In genomic region chr19:33248553-33248953, GRCh38 we compare ENCODE assay signal across 35 cellular contexts. TPM values are rescaled to one million over a fixed set of nuclear protein-coding genes. Genes with fewer than 3 reads are reported as not detected.
A peak's percentile ranks its signal among the peaks of the same experiment; 100 is the strongest.
DNase-seq lines count a peak whose midpoint lies in the region; ATAC-seq, FAIRE-seq and TF ChIP-seq lines count a peak whose summit lies in the region.
"Had no signal": no experiment of that assay in that cellular context is flagged by ENCODE, and none has a peak within 500 bp of the region (broad histone marks: within the 10 kb centered on the region; RNA-seq: fewer than 3 reads in every experiment).

No MANE protein-coding gene starts in this region.

- H3K4me3 ChIP-seq in H7 (ENCODE audit: insufficient read depth, low read depth, low read length) (no peak overlapping the region), PC-9 (no peak overlapping the region), kidney (ENCODE audit: low read length in 2 of 2) (no peak overlapping the region), neutrophil (ENCODE audit: low read depth in 1 of 2, low read length in 1 of 2) (peak overlapping the region; percentile 47 to 60)
- H3K4me3 ChIP-seq: gastrocnemius medialis, prostate gland, suprapubic skin had no signal

- CTCF ChIA-PET in PC-9 (lab: Charles Lee), result no interaction called here
- CTCF ChIA-PET in CD4-positive, alpha-beta T cell (lab: Charles Lee), result no interaction called here

- no peak overlapping the region for H2AFZ ChIP-seq in PC-9

- no peaks in the 10 kb centered on the region for H3K36me3 Mint-ChIP-seq in CD4-positive, alpha-beta T cell (ENCODE audit: low read depth)
- H3K36me3 Mint-ChIP-seq: activated naive CD8-positive, alpha-beta T cell treated with anti-CD3 and anti-CD28 coated beads, Interleukin-2, amount 10 ng/mL, durations not matched to agents 7 days and 5 days had no signal

- TF ChIP-seq CTCF in PC-9 (conservative IDR thresholded peaks at IDR 0.05) (no peak), kidney (IDR thresholded peaks at IDR 0.05; ENCODE audit: borderline replicate concordance, extremely low read depth, insufficient read depth) (no peak), neutrophil (IDR thresholded peaks at IDR 0.05) (no peak)
- no peak for TF ChIP-seq CTCF in CD4-positive, alpha-beta T cell (IDR thresholded peaks at IDR 0.05)

- H3K79me2 ChIP-seq in PC-9 (ENCODE audit: low read depth), result no peaks in the 10 kb centered on the region

- peaks cover 8% of the 10 kb centered on the region; the same call in 1 of the 2 replicates for H3K4me1 ChIP-seq in PC-9 (replicated peaks; ENCODE audit: insufficient read depth)
- no peaks in the 10 kb centered on the region for H3K4me1 ChIP-seq in kidney (ENCODE audit: control insufficient read depth in 1 of 2, insufficient read depth in 1 of 2, low read depth in 1 of 2, low read length in 2 of 2)
- peaks cover 24 to 38% of the 10 kb centered on the region in 2 experiments for H3K4me1 ChIP-seq in neutrophil (ENCODE audit: control insufficient read depth in 1 of 2, insufficient read depth in 1 of 2, low read depth in 1 of 2, low read length in 1 of 2)
- H3K4me1 ChIP-seq: gastrocnemius medialis, prostate gland had no signal

- H3K27ac ChIP-seq in PC-9 (no peak overlapping the region), kidney (ENCODE audit: low read depth in 2 of 2, low read length in 2 of 2) (no peak overlapping the region), neutrophil (peak overlapping the region; percentile 77)
- no peak overlapping the region for H3K27ac ChIP-seq in CD4-positive, alpha-beta T cell (ENCODE audit: low read depth, low read length)
- H3K27ac ChIP-seq: gastrocnemius medialis, prostate gland, suprapubic skin, VCaP had no signal

- H3K9ac ChIP-seq in kidney (ENCODE audit: low read length in 2 of 2), result no peak overlapping the region

- FAIRE-seq in kidney (lab: Jason Lieb, UNC), result no peak
- FAIRE-seq: colon, GM18507, RCC 7860 had no signal

- H3K4me3 Mint-ChIP-seq in CD4-positive, alpha-beta T cell, result no peak overlapping the region
- H3K4me3 Mint-ChIP-seq: activated naive CD8-positive, alpha-beta T cell treated with anti-CD3 and anti-CD28 coated beads, Interleukin-2, amount 10 ng/mL, durations not matched to agents 7 days and 5 days; activated T-cell treated with anti-CD3 and anti-CD28 coated beads, Interleukin-2, amount 50 U/mL, for 24 hours had no signal

- no peak for ATAC-seq in GM21737 (IDR thresholded peaks at IDR 0.05; ENCODE audit: unreplicated experiment)
- ATAC-seq in CD4-positive, alpha-beta T cell (ENCODE audit: poor library complexity), result no peak

- H3K9me3 ChIP-seq in PC-9 (ENCODE audit: insufficient read depth, low read depth) (no peaks in the 10 kb centered on the region), kidney (ENCODE audit: control insufficient read depth in 1 of 2, low read length in 2 of 2) (peaks cover 0 to 7% of the 10 kb centered on the region in 2 donors), neutrophil (no peaks in the 10 kb centered on the region)
- peaks cover 7% of the 10 kb centered on the region for H3K9me3 ChIP-seq in CD4-positive, alpha-beta T cell (ENCODE audit: control insufficient read depth, low read length)
- H3K9me3 ChIP-seq: gastrocnemius medialis, prostate gland, suprapubic skin had no signal

- peaks cover 10% of the 10 kb centered on the region; the same call in 1 of the 2 replicates for H3F3A ChIP-seq in PC-9 (ENCODE audit: insufficient read depth, low read depth)

- no peaks in the 10 kb centered on the region for H3K9me2 ChIP-seq in PC-9 (ENCODE audit: insufficient read depth)

- H3K27me3 Mint-ChIP-seq in CD4-positive, alpha-beta T cell, result no peaks in the 10 kb centered on the region

- H3K36me3 ChIP-seq in H7 (replicated peaks; ENCODE audit: control insufficient read depth, insufficient read depth, low read length) (no peaks in the 10 kb centered on the region), PC-9 (ENCODE audit: low read depth) (no peaks in the 10 kb centered on the region), kidney (ENCODE audit: control insufficient read depth in 1 of 2, insufficient read depth in 2 of 2, low read length in 2 of 2) (no peaks in the 10 kb centered on the region), neutrophil (no peaks in the 10 kb centered on the region)
- H3K36me3 ChIP-seq: gastrocnemius medialis, prostate gland, suprapubic skin had no signal

- intact Hi-C loops in PC-9 (cut with micrococcal nuclease; ENCODE audit: unreplicated experiment) (no loop called here), kidney (cut with DNase I) (no loop called here)
- intact Hi-C loops in CD4-positive, alpha-beta T cell (cut with DNase I, micrococcal nuclease), result no loop called here

- H3K27me3 ChIP-seq in H7 (ENCODE audit: control insufficient read depth, insufficient read depth, low read length) (no peaks in the 10 kb centered on the region), PC-9 (ENCODE audit: insufficient read depth, low read depth) (no peaks in the 10 kb centered on the region), neutrophil (no peaks in the 10 kb centered on the region)
- H3K27me3 ChIP-seq in CD4-positive, alpha-beta T cell (ENCODE audit: control insufficient read depth, insufficient read depth, low read length), result no peaks in the 10 kb centered on the region
- H3K27me3 ChIP-seq: gastrocnemius medialis had no signal

- 0 out of 2 replicates have a peak overlapping the region, but pooled peaks have one; percentile 69 for H3K4me2 ChIP-seq in PC-9

- H3K27ac Mint-ChIP-seq in CD4-positive, alpha-beta T cell, result no peak overlapping the region
- H3K27ac Mint-ChIP-seq: activated naive CD8-positive, alpha-beta T cell treated with anti-CD3 and anti-CD28 coated beads, Interleukin-2, amount 10 ng/mL, durations not matched to agents 7 days and 5 days; activated T-cell treated with anti-CD3 and anti-CD28 coated beads, Interleukin-2, amount 50 U/mL, for 24 hours had no signal

- no peaks in the 10 kb centered on the region for H3K4me1 Mint-ChIP-seq in CD4-positive, alpha-beta T cell (ENCODE audit: low read depth)
- H3K4me1 Mint-ChIP-seq: activated naive CD8-positive, alpha-beta T cell treated with anti-CD3 and anti-CD28 coated beads, Interleukin-2, amount 10 ng/mL, durations not matched to agents 7 days and 5 days had no signal

- DNase-seq in H7 (peak; percentile 76), PC-9 (no peak), kidney (peak; percentile 68), RKO (ENCODE audit: low spot score) (no peak), RPMI8226 (no peak)
- no peak for DNase-seq in CD4-positive, alpha-beta T cell
- DNase-seq: activated CD4-positive, alpha-beta T cell treated with anti-CD3 and anti-CD28 coated beads for 4 hours; activated gamma-delta T cell; activated naive CD8-positive, alpha-beta T cell treated with anti-CD3 and anti-CD28 coated beads, Interleukin-2, amount 10 ng/mL, durations not matched to agents 7 days and 5 days; activated T-cell treated with anti-CD3 and anti-CD28 coated beads, Interleukin-2, amount 50 U/mL, for 24 hours; effector CD4-positive, alpha-beta T cell; gastrocnemius medialis; GOT3; kidney glomerular epithelial cell; mesenchymal stem cell; NCI-H1436 treated with DMSO at 0.1 percent for 48 hours; NCI-H2107; NCI-H345; stimulated activated CD4-positive, alpha-beta T cell treated with anti-CD3 and anti-CD28 coated beads, Interleukin-4, amount 100 ng/mL, for 1 hour; T1000 had no signal

- no TSS peak for BruUV-seq in PC-9 (replicated peaks; lab: Mats Ljungman, UMichigan)

- no peaks in the 10 kb centered on the region for H4K20me1 ChIP-seq in PC-9 (ENCODE audit: insufficient read depth)

- POLR2A ChIA-PET in PC-9 (lab: Charles Lee; ENCODE audit: unreplicated experiment), result no interaction called here
- POLR2A ChIA-PET in CD4-positive, alpha-beta T cell (lab: Charles Lee), result no interaction called here

- no peaks in the 10 kb centered on the region for H3K9me3 Mint-ChIP-seq in CD4-positive, alpha-beta T cell

RNA-seq across cellular contexts. Expression of gene SLC7A10, which starts 22.9 kb away (rescaled TPM):
- 2.4 and 3.0 TPM in 2 replicates for total RNA-seq in H7 (2014; rRNA removed; shearing (Covaris generic))
- total RNA-seq in PC-9 (2021), result not detected in 2 replicates
- total RNA-seq in kidney, result not detected
- 0.41 TPM for polyA plus RNA-seq in kidney (ENCODE audit: insufficient read depth, low read depth, low replicate concordance)
- not detected for total RNA-seq in CD4-positive, alpha-beta T cell
- total RNA-seq: activated CD8-positive, alpha-beta memory T cell treated with anti-CD3 and anti-CD28 coated beads for 36 hours; activated naive CD8-positive, alpha-beta T cell treated with anti-CD3 and anti-CD28 coated beads, Interleukin-2, amount 10 ng/mL, durations not matched to agents 7 days and 5 days; Calu3; Daoy; fibroblast of lung; gastrocnemius medialis; SK-MEL-5; ureter had no signal
- polyA plus RNA-seq: aorta, fibroblast of lung had no signal

RNA-seq across cellular contexts. Expression of gene CEBPA, which starts 53.8 kb away (rescaled TPM):
- 3.2 and 4.8 TPM in 2 replicates for total RNA-seq in H7 (2014; rRNA removed; shearing (Covaris generic))
- total RNA-seq in PC-9 (2021), result 8.9 and 9.2 TPM in 2 replicates
- 7.1 TPM for total RNA-seq in kidney
- polyA plus RNA-seq in kidney (ENCODE audit: insufficient read depth, low read depth, low replicate concordance), result 6.6 TPM
- total RNA-seq in CD4-positive, alpha-beta T cell, result 1 to 10 TPM in 1 of 2 experiments, under 1 TPM in 1; 0.84 to 1.4 TPM
- polyA plus RNA-seq: fibroblast of lung had no signal

RNA-seq across cellular contexts. Expression of gene LRP3, which starts 54.4 kb away (rescaled TPM):
- 54.8 and 57.7 TPM in 2 replicates for total RNA-seq in H7 (2014; rRNA removed; shearing (Covaris generic))
- total RNA-seq in PC-9 (2021), result 2.3 and 3.0 TPM in 2 replicates
- 23.8 TPM for total RNA-seq in kidney
- 13.9 TPM for polyA plus RNA-seq in kidney (ENCODE audit: insufficient read depth, low read depth, low replicate concordance)
- total RNA-seq in CD4-positive, alpha-beta T cell, result under 1 TPM in 1 of 2 experiments, not detected in 1; 0.11 TPM

Comparison
In these comparisons a context has a peak if more than half of its experiments do, and no peak if none do; other contexts are left out.
1. DNase-seq: peak in H7 (single experiment) and kidney (single experiment); none in PC-9 (0 of 2), RKO (single experiment), CD4-positive, alpha-beta T cell (0 of 10) and RPMI8226 (single experiment).
2. H3K4me3 ChIP-seq: peak in neutrophil (2 of 2); none in H7 (single experiment), PC-9 (single experiment) and kidney (0 of 2).